ENCODE assay signal across 31 cellular contexts in the genomic region with DNA sequence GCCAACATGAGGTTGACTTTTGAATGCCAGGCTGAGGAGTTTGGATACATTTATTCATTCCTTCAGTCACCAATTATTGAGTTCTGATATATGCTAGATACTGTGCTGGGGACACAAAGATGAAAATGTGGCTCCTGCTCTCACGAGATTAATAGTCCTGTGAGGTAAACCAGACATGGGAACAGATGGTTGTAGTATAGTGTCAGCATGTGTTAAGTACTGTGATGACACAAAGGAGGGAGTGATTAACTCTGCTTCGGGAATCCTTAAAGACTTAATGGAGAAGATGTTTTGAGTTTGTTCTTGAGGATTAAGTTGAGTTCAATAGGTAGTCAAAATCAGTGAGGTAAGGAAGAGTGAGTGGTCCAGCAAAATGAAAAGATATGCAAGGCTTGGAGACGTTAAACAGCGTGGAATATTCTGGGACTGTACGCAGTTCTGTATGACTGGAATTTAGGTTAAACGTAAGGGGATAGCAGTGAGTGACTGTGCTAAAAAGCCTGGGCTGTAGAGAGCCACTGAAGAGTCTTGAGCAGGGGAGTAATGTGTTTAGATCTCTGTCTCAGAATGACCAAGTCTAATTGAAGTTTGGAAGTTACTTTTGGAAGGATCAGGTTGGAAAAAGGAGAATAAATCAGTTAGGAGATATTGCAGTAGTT. TPM values are rescaled to one million over a fixed set of nuclear protein-coding genes. Genes with fewer than 3 reads are reported as not detected.
DNase-seq lines count a peak whose midpoint lies in the region; ATAC-seq, FAIRE-seq and TF ChIP-seq lines count a peak whose summit lies in the region.
"Had no signal": no experiment of that assay in that cellular context is flagged by ENCODE, and none has a peak within 500 bp of the region (broad histone marks: within the 10 kb centered on the region; RNA-seq: fewer than 3 reads in every experiment).

No MANE protein-coding gene starts in this region.

- H3K4me2 ChIP-seq in K562 (ENCODE audit: insufficient read depth, low read length) (no peak overlapping the region), neural progenitor cell (peak overlapping the region; percentile 37)
- H3K4me2 ChIP-seq: BLaER1 had no signal

- FAIRE-seq in K562 (lab: Jason Lieb, UNC) = no peak

- no peak overlapping the region for H3K27ac ChIP-seq in K562 (ENCODE audit: extremely low read depth, low read depth, low read length)
- H3K27ac ChIP-seq in neural progenitor cell = no peak overlapping the region
- no peak overlapping the region for H3K27ac ChIP-seq in upper lobe of right lung
- no peak overlapping the region for H3K27ac ChIP-seq in SJCRH30
- H3K27ac ChIP-seq: BLaER1, esophagus muscularis mucosa, HL-60, left lung had no signal

- no peak for TF ChIP-seq EP300 in K562 (IDR thresholded peaks at IDR 0.05; ENCODE audit: low read length)

- peaks cover 9% of the 10 kb centered on the region for H3K36me3 Mint-ChIP-seq in neural progenitor cell
- H3K36me3 Mint-ChIP-seq: natural killer cell had no signal

- no peaks in the 10 kb centered on the region for H3K27me3 ChIP-seq in K562 (ENCODE audit: control insufficient read depth in 2 of 2, insufficient read depth in 2 of 2, low read length in 2 of 2)
- H3K27me3 ChIP-seq in neural progenitor cell = no peaks in the 10 kb centered on the region
- H3K27me3 ChIP-seq in upper lobe of right lung = no peaks in the 10 kb centered on the region
- H3K27me3 ChIP-seq in SJCRH30 = no peaks in the 10 kb centered on the region
- H3K27me3 ChIP-seq: BLaER1, esophagus muscularis mucosa, left lung had no signal

- in situ Hi-C loops in K562 (cut with MboI) = no loop called here

- H3K9ac ChIP-seq in K562 (ENCODE audit: insufficient read depth in 1 of 2, low read depth in 2 of 2, low read length in 2 of 2) = no peak overlapping the region
- no peak overlapping the region for H3K9ac ChIP-seq in neural progenitor cell
- H3K9ac ChIP-seq: BLaER1 had no signal

- ATAC-seq in K562 (no peak; the same call in 2 of the 3 replicates), upper lobe of right lung (no peak), HG02678 (IDR thresholded peaks at IDR 0.05; ENCODE audit: unreplicated experiment) (no peak)
- ATAC-seq: activated CD8-positive, alpha-beta T cell treated with anti-CD3 and anti-CD28 coated beads for 36 hours; activated naive CD4-positive, alpha-beta T cell treated with anti-CD3 and anti-CD28 coated beads, Interleukin-2, amount 50 U/mL, for 72 hours; HCT116; left lung; natural killer cell; right cardiac atrium; T-helper 17 cell had no signal

- CTCF ChIA-PET in K562 (lab: Yijun Ruan, JAX; ENCODE audit: low intra/inter-chr PET ratio) = no interaction called here

- H3K4me3 Mint-ChIP-seq in neural progenitor cell = no peak overlapping the region
- H3K4me3 Mint-ChIP-seq: activated CD8-positive, alpha-beta T cell treated with anti-CD3 and anti-CD28 coated beads for 36 hours; endodermal cell; natural killer cell; T-helper 17 cell had no signal

- intact Hi-C loops in K562 (cut with micrococcal nuclease) = no loop called here
- intact Hi-C loops in upper lobe of right lung (cut with DNase I) = no loop called here

- no peak overlapping the region for H3K4me3 ChIP-seq in K562
- H3K4me3 ChIP-seq in neural progenitor cell = no peak overlapping the region
- H3K4me3 ChIP-seq in upper lobe of right lung = no peak overlapping the region
- H3K4me3 ChIP-seq in SJCRH30 = no peak overlapping the region
- H3K4me3 ChIP-seq: BLaER1, esophagus muscularis mucosa, left lung had no signal

- peaks cover 5% of the 10 kb centered on the region for H3K4me1 Mint-ChIP-seq in neural progenitor cell
- H3K4me1 Mint-ChIP-seq: endodermal cell had no signal

- H3K36me3 ChIP-seq in K562 (ENCODE audit: control insufficient read depth, insufficient read depth, low read length) (peaks cover 31% of the 10 kb centered on the region), neural progenitor cell (no peaks in the 10 kb centered on the region), upper lobe of right lung (no peaks in the 10 kb centered on the region), SJCRH30 (peaks cover 19% of the 10 kb centered on the region)
- H3K36me3 ChIP-seq: esophagus muscularis mucosa had no signal

- TF ChIP-seq CTCF in K562 (IDR thresholded peaks at IDR 0.05 in 2 of 3, conservative IDR thresholded peaks at IDR 0.05 in 1 of 3; ENCODE audit: insufficient read depth in 2 of 3, low read depth in 1 of 3, low read length in 3 of 3) (no peak), neural progenitor cell (IDR thresholded peaks at IDR 0.05) (no peak), upper lobe of right lung (IDR thresholded peaks at IDR 0.05) (no peak)

- H3F3A ChIP-seq in neural progenitor cell (ENCODE audit: low read depth) = no peaks in the 10 kb centered on the region

- no peak overlapping the region for H2AFZ ChIP-seq in K562 (ENCODE audit: low read depth, low read length)
- no peak overlapping the region for H2AFZ ChIP-seq in neural progenitor cell (replicated peaks)

- no peak overlapping the region for H3K27ac Mint-ChIP-seq in neural progenitor cell
- H3K27ac Mint-ChIP-seq: activated CD8-positive, alpha-beta T cell treated with anti-CD3 and anti-CD28 coated beads for 36 hours; activated naive CD4-positive, alpha-beta T cell treated with anti-CD3 and anti-CD28 coated beads, Interleukin-2, amount 50 U/mL, for 72 hours; activated T-helper 2 cell treated with anti-CD3 and anti-CD28 coated beads, Interferon-gamma antibody, Interleukin-2, Interleukin-4, amounts not matched to agents 10 μg/mL and 5 μg/mL and 100 μg/mL, durations not matched to agents 14 hours and 24 hours and 36 hours; endodermal cell; natural killer cell; T-helper 17 cell had no signal

- TF ChIP-seq RAD21 in K562 (CRISPR knock-in tag; conservative IDR thresholded peaks at IDR 0.05 in 1 of 2, IDR thresholded peaks at IDR 0.05 in 1 of 2) = no peak

- H3K79me2 ChIP-seq in K562 (ENCODE audit: control insufficient read depth, insufficient read depth, low read length) (peaks cover 72% of the 10 kb centered on the region), neural progenitor cell (ENCODE audit: low read depth) (peaks cover 98% of the 10 kb centered on the region)

- no peaks in the 10 kb centered on the region for H3K9me3 Mint-ChIP-seq in neural progenitor cell
- H3K9me3 Mint-ChIP-seq: activated CD8-positive, alpha-beta T cell treated with anti-CD3 and anti-CD28 coated beads for 36 hours; activated naive CD4-positive, alpha-beta T cell treated with anti-CD3 and anti-CD28 coated beads, Interleukin-2, amount 50 U/mL, for 72 hours; activated T-helper 2 cell treated with anti-CD3 and anti-CD28 coated beads, Interferon-gamma antibody, Interleukin-2, Interleukin-4, amounts not matched to agents 10 μg/mL and 5 μg/mL and 100 μg/mL, durations not matched to agents 14 hours and 24 hours and 36 hours; endodermal cell; natural killer cell had no signal

- DNase-seq in D341Med (ENCODE audit: low spot score) = peak; percentile 65
- peak; percentile 81 to 91 for DNase-seq in NCI-H524 (lab: John Stamatoyannopoulos, UW)
- no peak for DNase-seq in K562 (ENCODE audit: extremely low read depth in 1 of 4, low spot score in 3 of 4)
- DNase-seq in neural progenitor cell (ENCODE audit: low spot score) = peak; percentile 33
- no peak for DNase-seq in activated naive CD4-positive, alpha-beta T cell (lab: John Stamatoyannopoulos, UW)
- no peak for DNase-seq in upper lobe of right lung
- DNase-seq in SJCRH30 = no peak
- DNase-seq: ACHN; activated CD4-positive, alpha-beta T cell treated with anti-CD3 and anti-CD28 coated beads for 1 hour; activated CD8-positive, alpha-beta T cell treated with anti-CD3 and anti-CD28 coated beads for 36 hours; anterior cingulate cortex; cortex of kidney; DND-41; endodermal cell; hippocampal formation; Kasumi-1; left lung; natural killer cell; NCI-H1436 treated with DMSO at 0.1 percent for 48 hours; right cardiac atrium; RPMI8226; stimulated activated CD4-positive, alpha-beta T cell treated with anti-CD3 and anti-CD28 coated beads, Interleukin-4, amount 100 ng/mL, for 1 hour; substantia nigra; T-helper 17 cell had no signal

- peaks cover 3% of the 10 kb centered on the region for H3K27me3 Mint-ChIP-seq in neural progenitor cell (ENCODE audit: insufficient read depth, low read depth)
- H3K27me3 Mint-ChIP-seq: activated CD8-positive, alpha-beta T cell treated with anti-CD3 and anti-CD28 coated beads for 36 hours; T-helper 17 cell had no signal

- H3K4me1 ChIP-seq in K562 (replicated peaks in 1 of 2; ENCODE audit: control insufficient read depth in 2 of 2, insufficient read depth in 2 of 2, low read length in 2 of 2) = peaks cover 0 to 20% of the 10 kb centered on the region in 2 experiments; a peak in 2 of 5 replicates
- H3K4me1 ChIP-seq in neural progenitor cell = peaks cover 19% of the 10 kb centered on the region
- H3K4me1 ChIP-seq in upper lobe of right lung = peaks cover 8% of the 10 kb centered on the region
- peaks cover 10% of the 10 kb centered on the region for H3K4me1 ChIP-seq in SJCRH30

- 68% methylated on average over 6 of the region's 6 CpGs for WGBS in K562 (ENCODE audit: insufficient coverage, low coverage, missing lambda C conversion rate)

- H3K9me3 ChIP-seq in K562 (replicated peaks; ENCODE audit: control insufficient read depth, insufficient read depth, low read depth, low read length) (no peaks in the 10 kb centered on the region), neural progenitor cell (ENCODE audit: low read depth) (no peaks in the 10 kb centered on the region), upper lobe of right lung (no peaks in the 10 kb centered on the region), SJCRH30 (replicated peaks) (no peaks in the 10 kb centered on the region)
- H3K9me3 ChIP-seq: BLaER1, esophagus muscularis mucosa, left lung had no signal

- no peaks in the 10 kb centered on the region for H3K9me1 ChIP-seq in K562 (ENCODE audit: control insufficient read depth, insufficient read depth, low read length)

- POLR2A ChIA-PET in K562 (lab: Yijun Ruan, JAX) = interaction anchor here (1.0 to 2.6 kb wide), 2 partner anchors 7 to 37 kb away, joined by 3 to 11 read pairs; no protein-coding TSS in a partner anchor

- H4K20me1 ChIP-seq in K562 (replicated peaks; ENCODE audit: control insufficient read depth, insufficient read depth, low read length) = peaks cover 7% of the 10 kb centered on the region
- H4K20me1 ChIP-seq in neural progenitor cell (ENCODE audit: low read depth) = peaks cover 31% of the 10 kb centered on the region

- no peak for TF ChIP-seq POLR2A in K562 (conservative IDR thresholded peaks at IDR 0.05)

- BruUV-seq in K562 (replicated peaks; lab: Mats Ljungman, UMichigan) = no TSS peak

RNA-seq across cellular contexts. Expression of a gene that starts 11.8 kb away (rescaled TPM):
- 158 and 240 TPM in 2 replicates for total RNA-seq in K562 (2011; cell fraction: chromatin; rRNA removed; ENCODE audit: low replicate concordance)
- total RNA-seq in K562 (2011; cell fraction: nucleolus; rRNA removed) = 142 and 158 TPM in 2 replicates
- 145 and 161 TPM in 2 replicates for total RNA-seq in K562 (2011; cell fraction: nucleoplasm; rRNA removed)
- total RNA-seq in K562 (2014; rRNA removed) (20.5 and 22.9 TPM in 2 replicates), K562 (2014; rRNA removed; fragmentation: Illumina TruSeq; extraction: Trizol) (16.9 and 17.9 TPM in 2 replicates), K562 (2015; rRNA removed; fragmentation: Illumina TruSeq; extraction: Trizol) (17.1 and 18.0 TPM in 2 replicates), K562 (2021) (30.9 and 32.4 TPM in 2 replicates), neural progenitor cell (ENCODE audit: low replicate concordance) (16.7 and 31.8 TPM in 2 replicates), upper lobe of right lung (26.8 TPM)
- polyA plus RNA-seq in K562 (2011; rRNA removed) (52.9 and 63.4 TPM in 2 replicates), K562 (2014; fragmentation: Illumina TruSeq; extraction: Trizol) (30.6 and 32.0 TPM in 2 replicates), K562 (2014; fragmentation: Nextera tagmentation; extraction: Ambion mirVana) (10 to 100 TPM in 1 of 2 experiments, 1 to 10 TPM in 1; 8.0 to 11.4 TPM), K562 (2014; rRNA removed) (25.8 and 33.5 TPM in 2 replicates)
- 47.7 and 51.1 TPM in 2 replicates for polyA plus RNA-seq in K562 (2011; cell fraction: cytosol; rRNA removed)
- polyA plus RNA-seq in K562 (2011; cell fraction: nucleus; rRNA removed) = 109 and 124 TPM in 2 replicates
- polyA plus RNA-seq in K562 (2012) = 25.9 and 41.7 TPM in 2 replicates
- polyA minus RNA-seq in K562 (2011; rRNA and poly(A)+ RNA removed) = 84.5 and 88.1 TPM in 2 replicates
- polyA minus RNA-seq in K562 (2011; cell fraction: cytosol; rRNA and poly(A)+ RNA removed) = 23.1 and 35.7 TPM in 2 replicates
- 42.8 and 64.2 TPM in 2 replicates for polyA minus RNA-seq in K562 (2011; cell fraction: nucleus; rRNA and poly(A)+ RNA removed)
- total RNA-seq in SJCRH30 (2014; rRNA removed; shearing (Covaris generic)) = 29.1 and 34.6 TPM in 2 replicates

RNA-seq across cellular contexts. Expression of a gene that starts 12.3 kb away (rescaled TPM):
- total RNA-seq in K562 (2011; cell fraction: chromatin; rRNA removed; ENCODE audit: low replicate concordance) = 66.4 and 79.0 TPM in 2 replicates
- total RNA-seq in K562 (2011; cell fraction: nucleolus; rRNA removed) = 40.9 and 41.0 TPM in 2 replicates
- 48.5 and 50.4 TPM in 2 replicates for total RNA-seq in K562 (2011; cell fraction: nucleoplasm; rRNA removed)
- total RNA-seq in K562 (2014; rRNA removed) (6.8 and 8.2 TPM in 2 replicates), K562 (2014; rRNA removed; fragmentation: Illumina TruSeq; extraction: Trizol) (9.8 and 11.0 TPM in 2 replicates), K562 (2015; rRNA removed; fragmentation: Illumina TruSeq; extraction: Trizol) (7.7 and 11.4 TPM in 2 replicates), K562 (2021) (7.8 and 9.5 TPM in 2 replicates), neural progenitor cell (ENCODE audit: low replicate concordance) (6.6 and 14.8 TPM in 2 replicates), upper lobe of right lung (7.0 TPM)
- polyA plus RNA-seq in K562 (2011; rRNA removed) (9.7 and 10.2 TPM in 2 replicates), K562 (2014; fragmentation: Illumina TruSeq; extraction: Trizol) (6.4 and 6.8 TPM in 2 replicates), K562 (2014; fragmentation: Nextera tagmentation; extraction: Ambion mirVana) (10 to 100 TPM in 1 of 2 experiments, 1 to 10 TPM in 1; 9.7 to 11.3 TPM), K562 (2014; rRNA removed) (11.1 and 11.5 TPM in 2 replicates)
- 5.2 and 8.8 TPM in 2 replicates for polyA plus RNA-seq in K562 (2011; cell fraction: cytosol; rRNA removed)
- 22.9 and 23.3 TPM in 2 replicates for polyA plus RNA-seq in K562 (2011; cell fraction: nucleus; rRNA removed)
- polyA plus RNA-seq in K562 (2012) = 5.6 and 6.2 TPM in 2 replicates
- 20.9 and 21.6 TPM in 2 replicates for polyA minus RNA-seq in K562 (2011; rRNA and poly(A)+ RNA removed)
- polyA minus RNA-seq in K562 (2011; cell fraction: cytosol; rRNA and poly(A)+ RNA removed) = 2.3 and 6.0 TPM in 2 replicates
- polyA minus RNA-seq in K562 (2011; cell fraction: nucleus; rRNA and poly(A)+ RNA removed) = 41.5 and 55.6 TPM in 2 replicates
- total RNA-seq in SJCRH30 (2014; rRNA removed; shearing (Covaris generic)) = 6.5 and 10.2 TPM in 2 replicates

RNA-seq across cellular contexts. Expression of a gene that starts 58.0 kb away (rescaled TPM):
- total RNA-seq in K562 (2011; cell fraction: chromatin; rRNA removed; ENCODE audit: low replicate concordance) = 50.1 and 71.5 TPM in 2 replicates
- 32.2 and 35.4 TPM in 2 replicates for total RNA-seq in K562 (2011; cell fraction: nucleolus; rRNA removed)
- 35.9 and 50.0 TPM in 2 replicates for total RNA-seq in K562 (2011; cell fraction: nucleoplasm; rRNA removed)
- total RNA-seq in K562 (2014; rRNA removed) = 2.1 and 2.9 TPM in 2 replicates
- total RNA-seq in K562 (2014; rRNA removed; fragmentation: Illumina TruSeq; extraction: Trizol) = 2.7 and 3.2 TPM in 2 replicates
- total RNA-seq in K562 (2015; rRNA removed; fragmentation: Illumina TruSeq; extraction: Trizol) = 3.2 and 3.5 TPM in 2 replicates
- total RNA-seq in K562 (2021) = 5.2 and 9.4 TPM in 2 replicates
- 6.4 and 10.7 TPM in 2 replicates for polyA plus RNA-seq in K562 (2011; rRNA removed)
- 9.9 and 10.0 TPM in 2 replicates for polyA plus RNA-seq in K562 (2011; cell fraction: cytosol; rRNA removed)
- 56.7 and 61.5 TPM in 2 replicates for polyA plus RNA-seq in K562 (2011; cell fraction: nucleus; rRNA removed)
- polyA plus RNA-seq in K562 (2012) = 5.7 and 12.3 TPM in 2 replicates
- polyA plus RNA-seq in K562 (2014; fragmentation: Illumina TruSeq; extraction: Trizol) = 6.1 TPM in 2 replicates
- under 1 TPM; 0.34 to 0.35 TPM for polyA plus RNA-seq in K562 (2014; fragmentation: Nextera tagmentation; extraction: Ambion mirVana)
- 6.3 and 7.2 TPM in 2 replicates for polyA plus RNA-seq in K562 (2014; rRNA removed)
- polyA minus RNA-seq in K562 (2011; rRNA and poly(A)+ RNA removed) = 9.5 and 10.0 TPM in 2 replicates
- polyA minus RNA-seq in K562 (2011; cell fraction: cytosol; rRNA and poly(A)+ RNA removed) = 2.2 and 3.4 TPM in 2 replicates
- 11.3 and 13.7 TPM in 2 replicates for polyA minus RNA-seq in K562 (2011; cell fraction: nucleus; rRNA and poly(A)+ RNA removed)
- total RNA-seq in neural progenitor cell (ENCODE audit: low replicate concordance) = 7.5 and 10.3 TPM in 2 replicates
- 21.5 TPM for total RNA-seq in upper lobe of right lung
- 3.6 and 5.5 TPM in 2 replicates for total RNA-seq in SJCRH30 (2014; rRNA removed; shearing (Covaris generic))

Comparison
In these comparisons a context has a peak if more than half of its experiments do, and no peak if none do; other contexts are left out.
1. DNase-seq: peak in D341Med (single experiment), NCI-H524 (2 of 2) and neural progenitor cell (single experiment); none in K562 (0 of 4), activated naive CD4-positive, alpha-beta T cell (0 of 4), upper lobe of right lung (single experiment) and SJCRH30 (0 of 2).